Comparison of ENCODE assay signal across 20 cellular contexts in genomic region chr11:26843539-26843938, GRCh38.
"Had no signal": no experiment of that assay in that cellular context is flagged by ENCODE, and none has a peak within 500 bp of the region (broad histone marks: within the 10 kb centered on the region; RNA-seq: fewer than 3 reads in every experiment).

No MANE protein-coding gene starts in this region.

- H3K9me3 ChIP-seq: mucosa of descending colon, prostate gland, right atrium auricular region, upper lobe of left lung had no signal

- H3K4me3 Mint-ChIP-seq: activated CD4-positive, alpha-beta T cell treated with anti-CD3 and anti-CD28 coated beads, Interleukin-2, amount 10 ng/mL, durations not matched to agents 7 days and 5 days; neural progenitor cell; stimulated activated naive CD8-positive, alpha-beta T cell treated with anti-CD3 and anti-CD28 coated beads, Interleukin-15, Interleukin-2, amounts not matched to agents 100 ng/mL and 50 ng/mL, for 24 hours had no signal

- H3K4me1 ChIP-seq: neural progenitor cell had no signal

- H3K27me3 Mint-ChIP-seq: activated CD4-positive, alpha-beta T cell treated with anti-CD3 and anti-CD28 coated beads, Interleukin-2, amount 10 ng/mL, durations not matched to agents 7 days and 5 days; naive B cell; stimulated activated naive CD8-positive, alpha-beta T cell treated with anti-CD3 and anti-CD28 coated beads, Interleukin-15, Interleukin-2, amounts not matched to agents 100 ng/mL and 50 ng/mL, for 24 hours had no signal

- H3K27me3 ChIP-seq: cardiac muscle cell, dorsolateral prefrontal cortex, neural progenitor cell, right atrium auricular region, upper lobe of left lung had no signal

- H3K27ac Mint-ChIP-seq: activated CD4-positive, alpha-beta T cell treated with anti-CD3 and anti-CD28 coated beads, Interleukin-2, amount 10 ng/mL, durations not matched to agents 7 days and 5 days; naive B cell; neural progenitor cell; stimulated activated naive CD8-positive, alpha-beta T cell treated with anti-CD3 and anti-CD28 coated beads, Interleukin-15, Interleukin-2, amounts not matched to agents 100 ng/mL and 50 ng/mL, for 24 hours had no signal

- H3K4me1 Mint-ChIP-seq: activated CD4-positive, alpha-beta T cell treated with anti-CD3 and anti-CD28 coated beads, Interleukin-2, amount 10 ng/mL, durations not matched to agents 7 days and 5 days; naive B cell; neural progenitor cell had no signal

- ATAC-seq: left lobe of liver, mucosa of descending colon had no signal

- H2AFZ ChIP-seq: neural progenitor cell had no signal

- H3K9me3 Mint-ChIP-seq: neural progenitor cell had no signal

- H3K36me3 ChIP-seq: cardiac muscle cell, neural progenitor cell, prostate gland, right atrium auricular region, upper lobe of left lung had no signal

- H3K27ac ChIP-seq: cardiac muscle cell, dorsolateral prefrontal cortex, neural progenitor cell, prostate gland had no signal

- DNase-seq: activated CD4-positive, alpha-beta T cell treated with anti-CD3 and anti-CD28 coated beads, Interleukin-2, amount 10 ng/mL, durations not matched to agents 7 days and 5 days; activated CD8-positive, alpha-beta memory T cell treated with anti-CD3 and anti-CD28 coated beads, Interleukin-2, amount 50 U/mL, for 48 hours; activated effector memory CD4-positive, alpha-beta T cell treated with Interleukin-2 at 50 U/mL for 16 hours; activated naive CD4-positive, alpha-beta T cell treated with anti-CD3 and anti-CD28 coated beads, Interleukin-2, amount 50 U/mL, for 16 hours; activated T-cell treated with anti-CD3 and anti-CD28 coated beads, Interleukin-2, amount 50 U/mL, for 48 hours; dorsolateral prefrontal cortex; foreskin melanocyte; head of caudate nucleus; kidney; mucosa of descending colon; naive B cell; T1000; upper lobe of left lung had no signal

- H3K4me2 ChIP-seq: neural progenitor cell had no signal

- H3K4me3 ChIP-seq: cardiac muscle cell, dorsolateral prefrontal cortex, mucosa of descending colon, neural progenitor cell, prostate gland, right atrium auricular region, skin epidermis, upper lobe of left lung had no signal

- H3K36me3 Mint-ChIP-seq: naive B cell, neural progenitor cell had no signal

- H3K9ac ChIP-seq: neural progenitor cell had no signal
